ENCODE assay signal across 1 cellular context in genomic region chr18:515156-515815, GRCh38.
TF ChIP-seq lines count a peak whose summit lies in the region.

No MANE protein-coding gene starts in this region.

TF ChIP-seq in H1, 55 proteins besides CTCF, POLR2A, EP300 and RAD21:
- TF ChIP-seq TEAD4 (IDR thresholded peaks at IDR 0.05; ENCODE audit: low read depth, low read length) (no peak), BCL11A (IDR thresholded peaks at IDR 0.05; ENCODE audit: low read depth in 2 of 2, low read length in 2 of 2) (no peak), SIRT6 (IDR thresholded peaks at IDR 0.05; ENCODE audit: low read length) (no peak), E2F6 (IDR thresholded peaks at IDR 0.05) (peak; percentile 76; the same call in 1 of the 2 replicates), YY1 (IDR thresholded peaks at IDR 0.05; ENCODE audit: low read depth, low read length) (no peak), HDAC2 (IDR thresholded peaks at IDR 0.05; ENCODE audit: borderline replicate concordance in 1 of 2, low read depth in 2 of 2, low read length in 2 of 2) (no peak), CHD7 (IDR thresholded peaks at IDR 0.05; ENCODE audit: insufficient replicate concordance, low read length) (no peak), TBP (IDR thresholded peaks at IDR 0.05; ENCODE audit: low read depth, low read length) (no peak), RNF2 (IDR thresholded peaks at IDR 0.05; ENCODE audit: borderline replicate concordance, low read depth, low read length, missing control alignments, poor library complexity, severe bottlenecking) (no peak), MAX (IDR thresholded peaks at IDR 0.05) (peak; percentile 47; the same call in 1 of the 2 replicates)
